Comparison of ENCODE assay signal across 1 cellular context in genomic region chr5:126383246-126383645, GRCh38.
TF ChIP-seq lines count a peak whose summit lies in the region.

No MANE protein-coding gene starts in this region.

TF ChIP-seq in HEK293, 187 proteins besides CTCF, POLR2A, EP300 and RAD21 (continued from another document):
- TF ChIP-seq GLIS1 (tag by site-specific recombination; IDR thresholded peaks at IDR 0.05) (peak; percentile 70), HIC1 (tag by site-specific recombination; IDR thresholded peaks at IDR 0.05) (no peak), OSR2 (tag by site-specific recombination; IDR thresholded peaks at IDR 0.05) (peak; percentile 90), ZNF660 (tag by site-specific recombination; IDR thresholded peaks at IDR 0.05) (peak; percentile 24; the same call in 1 of the 2 replicates), ZNF426 (tag by site-specific recombination; IDR thresholded peaks at IDR 0.05) (no peak), ZNF843 (tag by site-specific recombination; IDR thresholded peaks at IDR 0.05) (peak; percentile 63), ZBTB17 (tag by site-specific recombination; IDR thresholded peaks at IDR 0.05) (0 out of 2 replicates have a peak, but pooled peaks have one; percentile 18), ZNF202 (tag by site-specific recombination; IDR thresholded peaks at IDR 0.05; ENCODE audit: borderline replicate concordance) (no peak), INSM2 (tag by site-specific recombination; IDR thresholded peaks at IDR 0.05) (peak; percentile 54), TSHZ1 (tag by site-specific recombination; IDR thresholded peaks at IDR 0.05; ENCODE audit: borderline replicate concordance) (0 out of 2 replicates have a peak, but pooled peaks have one; percentile 49), KLF16 (tag by site-specific recombination; IDR thresholded peaks at IDR 0.05) (no peak), WT1 (tag by site-specific recombination; IDR thresholded peaks at IDR 0.05) (peak; percentile 98), ZBTB6 (tag by site-specific recombination; IDR thresholded peaks at IDR 0.05) (peak; percentile 58; the same call in 1 of the 2 replicates), PRDM4 (tag by site-specific recombination; IDR thresholded peaks at IDR 0.05) (peak; percentile 50; the same call in 1 of the 2 replicates), ZNF274 (IDR thresholded peaks at IDR 0.05; ENCODE audit: low read length) (no peak), ZNF274 (tag by site-specific recombination; IDR thresholded peaks at IDR 0.05; ENCODE audit: borderline replicate concordance) (no peak), PRDM6 (tag by site-specific recombination; IDR thresholded peaks at IDR 0.05) (peak; percentile 96), TCF7L2 (IDR thresholded peaks at IDR 0.05; ENCODE audit: borderline replicate concordance, low read depth, low read length) (no peak), ZNF362 (tag by site-specific recombination; IDR thresholded peaks at IDR 0.05) (0 out of 2 replicates have a peak, but pooled peaks have one; percentile 21), ZNF133 (tag by site-specific recombination; IDR thresholded peaks at IDR 0.05) (no peak), ZBTB44 (tag by site-specific recombination; IDR thresholded peaks at IDR 0.05) (peak; percentile 83), ZNF580 (tag by site-specific recombination; IDR thresholded peaks at IDR 0.05) (0 out of 2 replicates have a peak, but pooled peaks have one; percentile 53), ZNF398 (tag by site-specific recombination; IDR thresholded peaks at IDR 0.05) (no peak), ZNF585B (tag by site-specific recombination; IDR thresholded peaks at IDR 0.05) (no peak), GLI2 (tag by site-specific recombination; IDR thresholded peaks at IDR 0.05; ENCODE audit: borderline replicate concordance, low read depth) (peak; percentile 64), ZNF549 (tag by site-specific recombination; IDR thresholded peaks at IDR 0.05) (peak; percentile 49), ATF2 (tag by site-specific recombination; IDR thresholded peaks at IDR 0.05; ENCODE audit: low read depth) (0 out of 2 replicates have a peak, but pooled peaks have one; percentile 7), ZSCAN30 (tag by site-specific recombination; IDR thresholded peaks at IDR 0.05) (peak; percentile 27; the same call in 1 of the 2 replicates), ZNF610 (tag by site-specific recombination; IDR thresholded peaks at IDR 0.05; ENCODE audit: borderline replicate concordance) (0 out of 2 replicates have a peak, but pooled peaks have one; percentile 42), FEZF1 (tag by site-specific recombination; IDR thresholded peaks at IDR 0.05) (peak; percentile 56; the same call in 1 of the 2 replicates)
